1 cellular context compared by ENCODE assay signal in the genomic region with DNA sequence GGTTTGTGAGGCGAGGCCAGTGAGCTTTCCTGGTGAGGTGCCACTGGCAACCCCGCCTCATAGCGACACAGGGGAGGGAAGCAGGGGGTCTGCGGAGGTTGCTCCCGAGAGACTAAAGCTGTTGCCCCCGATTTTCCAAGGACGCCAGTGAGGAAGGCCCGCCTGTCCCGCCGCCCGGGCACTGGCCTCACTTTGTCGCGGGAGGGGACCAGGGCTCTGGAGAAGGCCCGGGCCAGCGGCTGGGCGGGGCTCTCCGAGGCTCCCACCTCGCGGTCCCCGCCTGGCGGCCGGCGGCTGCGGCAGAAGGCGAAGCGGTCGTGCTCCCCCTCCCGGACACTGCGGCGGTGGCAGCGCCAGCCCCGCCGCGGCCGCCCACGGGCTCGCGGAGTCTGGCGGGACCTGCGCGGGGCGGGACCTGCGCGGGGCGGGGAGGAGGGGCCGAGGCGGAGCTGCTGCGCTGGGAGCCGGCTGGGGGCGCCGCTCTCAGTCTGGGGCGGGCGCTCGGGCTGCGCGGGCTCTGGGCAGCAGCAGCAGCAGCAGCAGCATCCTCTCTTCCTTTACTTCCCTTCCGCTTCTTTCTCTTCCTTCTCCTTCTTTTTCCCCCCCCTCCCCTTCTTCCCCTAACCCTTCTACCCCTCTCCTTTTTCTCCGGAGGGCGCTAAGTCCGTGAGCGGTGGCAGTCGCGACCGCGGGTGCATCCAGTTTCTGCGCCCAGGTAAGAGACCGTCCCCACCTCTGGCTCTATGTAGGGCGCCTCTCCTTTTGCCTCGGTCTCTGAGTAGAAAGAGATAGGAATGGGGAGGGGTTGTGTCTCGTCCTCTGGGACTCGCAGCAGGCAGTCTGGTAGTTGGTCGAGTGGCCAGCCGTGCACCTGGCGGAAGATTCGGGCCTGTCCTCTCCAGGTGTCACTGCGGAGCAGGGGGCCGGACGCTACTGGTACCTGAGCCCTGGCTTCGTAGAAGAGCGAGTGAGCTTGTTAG.
TF ChIP-seq lines count a peak whose summit lies in the region.

A gene with protein sequence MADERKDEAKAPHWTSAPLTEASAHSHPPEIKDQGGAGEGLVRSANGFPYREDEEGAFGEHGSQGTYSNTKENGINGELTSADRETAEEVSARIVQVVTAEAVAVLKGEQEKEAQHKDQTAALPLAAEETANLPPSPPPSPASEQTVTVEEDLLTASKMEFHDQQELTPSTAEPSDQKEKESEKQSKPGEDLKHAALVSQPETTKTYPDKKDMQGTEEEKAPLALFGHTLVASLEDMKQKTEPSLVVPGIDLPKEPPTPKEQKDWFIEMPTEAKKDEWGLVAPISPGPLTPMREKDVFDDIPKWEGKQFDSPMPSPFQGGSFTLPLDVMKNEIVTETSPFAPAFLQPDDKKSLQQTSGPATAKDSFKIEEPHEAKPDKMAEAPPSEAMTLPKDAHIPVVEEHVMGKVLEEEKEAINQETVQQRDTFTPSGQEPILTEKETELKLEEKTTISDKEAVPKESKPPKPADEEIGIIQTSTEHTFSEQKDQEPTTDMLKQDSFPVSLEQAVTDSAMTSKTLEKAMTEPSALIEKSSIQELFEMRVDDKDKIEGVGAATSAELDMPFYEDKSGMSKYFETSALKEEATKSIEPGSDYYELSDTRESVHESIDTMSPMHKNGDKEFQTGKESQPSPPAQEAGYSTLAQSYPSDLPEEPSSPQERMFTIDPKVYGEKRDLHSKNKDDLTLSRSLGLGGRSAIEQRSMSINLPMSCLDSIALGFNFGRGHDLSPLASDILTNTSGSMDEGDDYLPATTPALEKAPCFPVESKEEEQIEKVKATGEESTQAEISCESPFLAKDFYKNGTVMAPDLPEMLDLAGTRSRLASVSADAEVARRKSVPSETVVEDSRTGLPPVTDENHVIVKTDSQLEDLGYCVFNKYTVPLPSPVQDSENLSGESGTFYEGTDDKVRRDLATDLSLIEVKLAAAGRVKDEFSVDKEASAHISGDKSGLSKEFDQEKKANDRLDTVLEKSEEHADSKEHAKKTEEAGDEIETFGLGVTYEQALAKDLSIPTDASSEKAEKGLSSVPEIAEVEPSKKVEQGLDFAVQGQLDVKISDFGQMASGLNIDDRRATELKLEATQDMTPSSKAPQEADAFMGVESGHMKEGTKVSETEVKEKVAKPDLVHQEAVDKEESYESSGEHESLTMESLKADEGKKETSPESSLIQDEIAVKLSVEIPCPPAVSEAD (N-terminal part only) (plus strand): TSS at position 486 of the 980 bp plus-strand sequence. CDS start 229,124 bp downstream, outside the sequence.

TF ChIP-seq in Ishikawa, 13 proteins besides CTCF, POLR2A, EP300 and RAD21 (continued from another document):
- TF ChIP-seq, protein P1, sequence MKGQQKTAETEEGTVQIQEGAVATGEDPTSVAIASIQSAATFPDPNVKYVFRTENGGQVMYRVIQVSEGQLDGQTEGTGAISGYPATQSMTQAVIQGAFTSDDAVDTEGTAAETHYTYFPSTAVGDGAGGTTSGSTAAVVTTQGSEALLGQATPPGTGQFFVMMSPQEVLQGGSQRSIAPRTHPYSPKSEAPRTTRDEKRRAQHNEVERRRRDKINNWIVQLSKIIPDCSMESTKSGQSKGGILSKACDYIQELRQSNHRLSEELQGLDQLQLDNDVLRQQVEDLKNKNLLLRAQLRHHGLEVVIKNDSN (IDR thresholded peaks at IDR 0.05): no peak
- TF ChIP-seq, protein P2, sequence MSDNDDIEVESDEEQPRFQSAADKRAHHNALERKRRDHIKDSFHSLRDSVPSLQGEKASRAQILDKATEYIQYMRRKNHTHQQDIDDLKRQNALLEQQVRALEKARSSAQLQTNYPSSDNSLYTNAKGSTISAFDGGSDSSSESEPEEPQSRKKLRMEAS (IDR thresholded peaks at IDR 0.05): peak; percentile 8
- TF ChIP-seq CEBPB (IDR thresholded peaks at IDR 0.05) (no peak), TCF12 (IDR thresholded peaks at IDR 0.05; ENCODE audit: low read depth) (no peak; the same call in 1 of the 2 replicates)
- TF ChIP-seq, protein P3, sequence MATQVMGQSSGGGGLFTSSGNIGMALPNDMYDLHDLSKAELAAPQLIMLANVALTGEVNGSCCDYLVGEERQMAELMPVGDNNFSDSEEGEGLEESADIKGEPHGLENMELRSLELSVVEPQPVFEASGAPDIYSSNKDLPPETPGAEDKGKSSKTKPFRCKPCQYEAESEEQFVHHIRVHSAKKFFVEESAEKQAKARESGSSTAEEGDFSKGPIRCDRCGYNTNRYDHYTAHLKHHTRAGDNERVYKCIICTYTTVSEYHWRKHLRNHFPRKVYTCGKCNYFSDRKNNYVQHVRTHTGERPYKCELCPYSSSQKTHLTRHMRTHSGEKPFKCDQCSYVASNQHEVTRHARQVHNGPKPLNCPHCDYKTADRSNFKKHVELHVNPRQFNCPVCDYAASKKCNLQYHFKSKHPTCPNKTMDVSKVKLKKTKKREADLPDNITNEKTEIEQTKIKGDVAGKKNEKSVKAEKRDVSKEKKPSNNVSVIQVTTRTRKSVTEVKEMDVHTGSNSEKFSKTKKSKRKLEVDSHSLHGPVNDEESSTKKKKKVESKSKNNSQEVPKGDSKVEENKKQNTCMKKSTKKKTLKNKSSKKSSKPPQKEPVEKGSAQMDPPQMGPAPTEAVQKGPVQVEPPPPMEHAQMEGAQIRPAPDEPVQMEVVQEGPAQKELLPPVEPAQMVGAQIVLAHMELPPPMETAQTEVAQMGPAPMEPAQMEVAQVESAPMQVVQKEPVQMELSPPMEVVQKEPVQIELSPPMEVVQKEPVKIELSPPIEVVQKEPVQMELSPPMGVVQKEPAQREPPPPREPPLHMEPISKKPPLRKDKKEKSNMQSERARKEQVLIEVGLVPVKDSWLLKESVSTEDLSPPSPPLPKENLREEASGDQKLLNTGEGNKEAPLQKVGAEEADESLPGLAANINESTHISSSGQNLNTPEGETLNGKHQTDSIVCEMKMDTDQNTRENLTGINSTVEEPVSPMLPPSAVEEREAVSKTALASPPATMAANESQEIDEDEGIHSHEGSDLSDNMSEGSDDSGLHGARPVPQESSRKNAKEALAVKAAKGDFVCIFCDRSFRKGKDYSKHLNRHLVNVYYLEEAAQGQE (IDR thresholded peaks at IDR 0.05; ENCODE audit: low read depth): no peak
